ENCODE assay signal across 10 cellular contexts in the genomic region with DNA sequence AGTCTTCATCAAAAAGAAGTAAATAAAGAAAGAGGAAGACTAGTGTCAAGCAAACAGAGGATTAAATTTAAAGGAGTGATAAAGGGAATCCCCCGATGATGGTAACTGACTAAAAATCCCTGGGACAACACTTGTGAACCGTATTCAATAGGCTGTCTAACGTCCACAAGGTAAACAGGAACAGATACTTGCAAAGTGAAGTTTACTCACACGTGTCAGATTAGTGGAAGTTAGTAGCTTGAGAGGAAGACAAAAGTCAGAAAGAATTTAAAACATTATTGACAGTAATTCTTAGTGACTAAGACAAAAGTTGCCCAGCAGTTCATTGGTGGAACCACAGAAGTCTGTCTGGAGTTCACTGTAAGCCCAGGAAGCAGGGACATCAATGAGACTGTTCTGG. TPM values are rescaled to one million over a fixed set of nuclear protein-coding genes. Genes with fewer than 3 reads are reported as not detected.
A peak's percentile ranks its signal among the peaks of the same experiment; 100 is the strongest.
DNase-seq lines count a peak whose midpoint lies in the region; ATAC-seq and TF ChIP-seq lines count a peak whose summit lies in the region.
"Had no signal": no experiment of that assay in that cellular context is flagged by ENCODE, and none has a peak within 500 bp of the region (broad histone marks: within the 10 kb centered on the region; RNA-seq: fewer than 3 reads in every experiment).

No MANE protein-coding gene starts in this region.

- intact Hi-C loops in lower leg skin (cut with DNase I; ENCODE audit: low total_unique reads): no loop called here

- DNase-seq in DMS53 (lab: John Stamatoyannopoulos, UW) (peak; percentile 18), DMS53 treated with DMSO at 0.1 percent for 48 hours (lab: John Stamatoyannopoulos, UW; ENCODE audit: unreplicated experiment) (no peak), M059J (ENCODE audit: low read depth) (peak; percentile 3), foreskin melanocyte (no peak), lower leg skin (ENCODE audit: low spot score in 2 of 2) (no peak)
- no peak for DNase-seq in stimulated activated naive B cell treated with anti-CD40 and anti-IgM and Interleukin-4, amounts not matched to agents 10 μg/mL and 1 μg/mL and 100 μg/mL, for 72 hours
- no peak for DNase-seq in activated CD8-positive, alpha-beta memory T cell treated with anti-CD3 and anti-CD28 coated beads, Interleukin-2, amount 10 ng/mL, durations not matched to agents 7 days and 5 days
- DNase-seq: left colon had no signal

- H3K4me3 Mint-ChIP-seq in stimulated activated naive B cell treated with anti-CD40 and anti-IgM and Interleukin-4, amounts not matched to agents 10 μg/mL and 1 μg/mL and 100 μg/mL, for 72 hours: no peak overlapping the region
- no peak overlapping the region for H3K4me3 Mint-ChIP-seq in activated CD8-positive, alpha-beta memory T cell treated with anti-CD3 and anti-CD28 coated beads, Interleukin-2, amount 10 ng/mL, durations not matched to agents 7 days and 5 days

- CTCF ChIA-PET in activated CD8-positive, alpha-beta memory T cell treated with anti-CD3 and anti-CD28 coated beads, Interleukin-2, amount 10 ng/mL, durations not matched to agents 7 days and 5 days (lab: Charles Lee): no interaction called here

- H3K4me1 Mint-ChIP-seq in stimulated activated naive B cell treated with anti-CD40 and anti-IgM and Interleukin-4, amounts not matched to agents 10 μg/mL and 1 μg/mL and 100 μg/mL, for 72 hours: peaks cover 16 to 29% of the 10 kb centered on the region in 2 donors
- H3K4me1 Mint-ChIP-seq in activated CD8-positive, alpha-beta memory T cell treated with anti-CD3 and anti-CD28 coated beads, Interleukin-2, amount 10 ng/mL, durations not matched to agents 7 days and 5 days: no peaks in the 10 kb centered on the region

- H3K9me3 Mint-ChIP-seq in stimulated activated naive B cell treated with anti-CD40 and anti-IgM and Interleukin-4, amounts not matched to agents 10 μg/mL and 1 μg/mL and 100 μg/mL, for 72 hours: no peaks in the 10 kb centered on the region
- H3K9me3 Mint-ChIP-seq in activated CD8-positive, alpha-beta memory T cell treated with anti-CD3 and anti-CD28 coated beads, Interleukin-2, amount 10 ng/mL, durations not matched to agents 7 days and 5 days (ENCODE audit: low read depth): no peaks in the 10 kb centered on the region

- H3K27me3 Mint-ChIP-seq in stimulated activated naive B cell treated with anti-CD40 and anti-IgM and Interleukin-4, amounts not matched to agents 10 μg/mL and 1 μg/mL and 100 μg/mL, for 72 hours: no peaks in the 10 kb centered on the region
- no peaks in the 10 kb centered on the region for H3K27me3 Mint-ChIP-seq in activated CD8-positive, alpha-beta memory T cell treated with anti-CD3 and anti-CD28 coated beads, Interleukin-2, amount 10 ng/mL, durations not matched to agents 7 days and 5 days

- TF ChIP-seq CTCF in lower leg skin (IDR thresholded peaks at IDR 0.05): no peak

- WGBS in lower leg skin, 2 donors: 73 to 82% methylated on average over 4 of the region's 4 CpGs

- peak overlapping the region; percentile 16 for H3K27ac Mint-ChIP-seq in stimulated activated naive B cell treated with anti-CD40 and anti-IgM and Interleukin-4, amounts not matched to agents 10 μg/mL and 1 μg/mL and 100 μg/mL, for 72 hours
- H3K27ac Mint-ChIP-seq in activated CD8-positive, alpha-beta memory T cell treated with anti-CD3 and anti-CD28 coated beads, Interleukin-2, amount 10 ng/mL, durations not matched to agents 7 days and 5 days: no peak overlapping the region

- H3K4me3 ChIP-seq in lower leg skin (ENCODE audit: low read depth, poor library complexity, severe bottlenecking): no peak overlapping the region
- H3K4me3 ChIP-seq: thoracic aorta had no signal

- H3K36me3 Mint-ChIP-seq in stimulated activated naive B cell treated with anti-CD40 and anti-IgM and Interleukin-4, amounts not matched to agents 10 μg/mL and 1 μg/mL and 100 μg/mL, for 72 hours: no peaks in the 10 kb centered on the region
- no peaks in the 10 kb centered on the region for H3K36me3 Mint-ChIP-seq in activated CD8-positive, alpha-beta memory T cell treated with anti-CD3 and anti-CD28 coated beads, Interleukin-2, amount 10 ng/mL, durations not matched to agents 7 days and 5 days

- TF ChIP-seq POLR2A in lower leg skin (IDR thresholded peaks at IDR 0.05): no peak

- peak; percentile 95 for ATAC-seq in HG02852 (IDR thresholded peaks at IDR 0.05; ENCODE audit: unreplicated experiment)
- ATAC-seq in stimulated activated naive B cell treated with anti-CD40 and anti-IgM and Interleukin-4, amounts not matched to agents 10 μg/mL and 1 μg/mL and 100 μg/mL, for 72 hours (replicated peaks): peak; percentile 94 to 95
- ATAC-seq in activated CD8-positive, alpha-beta memory T cell treated with anti-CD3 and anti-CD28 coated beads, Interleukin-2, amount 10 ng/mL, durations not matched to agents 7 days and 5 days: no peak
- ATAC-seq: left colon had no signal

RNA-seq across cellular contexts. Expression of a gene that starts 26.2 kb away (rescaled TPM):
- total RNA-seq in M059J (2014; rRNA removed; shearing (Covaris generic)): 17.2 and 19.5 TPM in 2 replicates
- 10 to 100 TPM; 20.6 to 40.1 (median 29.7) TPM for total RNA-seq in lower leg skin
- total RNA-seq in activated CD8-positive, alpha-beta memory T cell treated with anti-CD3 and anti-CD28 coated beads, Interleukin-2, amount 10 ng/mL, durations not matched to agents 7 days and 5 days: 10 to 100 TPM; 15.2 to 15.3 TPM

Comparison
In these comparisons a context has a peak if more than half of its experiments do, and no peak if none do; other contexts are left out.
1. DNase-seq: peak in DMS53 (single experiment) and M059J (single experiment); none in DMS53 treated with DMSO at 0.1 percent for 48 hours (single experiment), stimulated activated naive B cell treated with anti-CD40 and anti-IgM and Interleukin-4, amounts not matched to agents 10 μg/mL and 1 μg/mL and 100 μg/mL, for 72 hours (single experiment), foreskin melanocyte (single experiment), lower leg skin (0 of 2) and activated CD8-positive, alpha-beta memory T cell treated with anti-CD3 and anti-CD28 coated beads, Interleukin-2, amount 10 ng/mL, durations not matched to agents 7 days and 5 days (single experiment).